9 cellular contexts compared by ENCODE assay signal in the genomic region with DNA sequence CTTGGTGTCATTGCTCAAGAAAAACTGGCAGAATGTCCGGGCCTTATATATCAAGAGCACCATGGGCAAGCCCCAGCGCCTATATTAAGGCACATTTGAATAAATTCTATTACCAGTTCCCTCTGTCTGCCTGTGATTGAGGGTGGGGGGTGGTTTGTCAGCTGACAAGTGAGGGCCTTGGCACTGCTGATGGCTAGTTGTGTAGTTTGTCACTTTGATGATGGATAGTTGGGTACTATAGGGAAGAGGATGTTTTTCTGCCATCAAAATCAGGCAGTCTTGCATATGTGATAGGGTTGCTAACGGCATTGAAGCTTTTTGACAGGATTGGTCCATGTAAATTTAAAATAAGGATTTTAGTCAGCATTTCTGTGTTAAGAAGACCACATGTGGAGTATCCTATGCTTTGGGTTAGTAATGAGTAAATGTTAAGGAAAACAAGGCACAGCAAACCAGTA. TPM values are rescaled to one million over a fixed set of nuclear protein-coding genes. Genes with fewer than 3 reads are reported as not detected.
A peak's percentile ranks its signal among the peaks of the same experiment; 100 is the strongest.
DNase-seq lines count a peak whose midpoint lies in the region; ATAC-seq and TF ChIP-seq lines count a peak whose summit lies in the region.
"Had no signal": no experiment of that assay in that cellular context is flagged by ENCODE, and none has a peak within 500 bp of the region (broad histone marks: within the 10 kb centered on the region; RNA-seq: fewer than 3 reads in every experiment).

No MANE protein-coding gene starts in this region.

- H3K36me3 ChIP-seq in OCI-LY3 (replicated peaks; ENCODE audit: low read depth, low read length) (peaks cover 43% of the 10 kb centered on the region), ectodermal cell (ENCODE audit: control insufficient read depth, insufficient read depth, low read length) (peaks cover 23% of the 10 kb centered on the region), trophoblast cell (ENCODE audit: control insufficient read depth in 1 of 2, insufficient read depth in 2 of 2, low read length in 2 of 2) (peaks cover 61 to 63% of the 10 kb centered on the region in 2 experiments)

- H3K9me3 ChIP-seq in OCI-LY3 (ENCODE audit: insufficient read depth, low read length) (no peaks in the 10 kb centered on the region), ectodermal cell (ENCODE audit: control insufficient read depth, low read length) (no peaks in the 10 kb centered on the region), trophoblast cell (ENCODE audit: insufficient read depth, low read depth, low read length) (no peaks in the 10 kb centered on the region)

- H2AK5ac ChIP-seq in trophoblast cell (ENCODE audit: low read length) = no peak overlapping the region

- TF ChIP-seq CTCF in GM12864 (IDR thresholded peaks at IDR 0.05; ENCODE audit: low read depth, low read length, missing control alignments) (no peak), OCI-LY3 (IDR thresholded peaks at IDR 0.05; ENCODE audit: low read depth, low read length) (no peak)

- H3K27me3 ChIP-seq in OCI-LY3 (ENCODE audit: low read depth, low read length) = no peaks in the 10 kb centered on the region
- peaks cover 4% of the 10 kb centered on the region for H3K27me3 ChIP-seq in ectodermal cell (ENCODE audit: control insufficient read depth, insufficient read depth, low read length, poor library complexity, severe bottlenecking)
- H3K27me3 ChIP-seq in trophoblast cell (ENCODE audit: insufficient read depth, low read length) = no peaks in the 10 kb centered on the region

- H3K4me2 ChIP-seq in OCI-LY3 (ENCODE audit: low read length) (peak overlapping the region; percentile 92), trophoblast cell (ENCODE audit: low read length) (peak overlapping the region; percentile 42)

- no peak overlapping the region for H3K9ac ChIP-seq in OCI-LY3 (ENCODE audit: low read length)
- no peak overlapping the region for H3K9ac ChIP-seq in trophoblast cell (ENCODE audit: low read length)

- no peak overlapping the region for H4K12ac ChIP-seq in trophoblast cell (ENCODE audit: low read depth, low read length)

- H3K4me1 ChIP-seq in OCI-LY3 (ENCODE audit: low read length) (peaks cover 27% of the 10 kb centered on the region), ectodermal cell (ENCODE audit: control insufficient read depth, insufficient read depth, low read length) (peaks cover 11% of the 10 kb centered on the region), trophoblast cell (ENCODE audit: control insufficient read depth in 1 of 2, insufficient read depth in 2 of 2, low read length in 2 of 2) (peaks cover 11 to 21% of the 10 kb centered on the region in 2 experiments)

- H4K20me1 ChIP-seq in OCI-LY3 (ENCODE audit: insufficient read depth, low read length) = peaks cover 45% of the 10 kb centered on the region

- no peak overlapping the region for H3K4ac ChIP-seq in trophoblast cell (ENCODE audit: low read depth, low read length)

- WGBS in ectodermal cell, 2 experiments = 77 to 86% methylated on average over 3 of the region's 3 CpGs
- no CpG with 5 or more reads among the region's 3 CpGs for WGBS in trophoblast cell (ENCODE audit: extremely low coverage, insufficient coverage, insufficient read length)

- peaks cover 39% of the 10 kb centered on the region for H3K79me2 ChIP-seq in OCI-LY3 (ENCODE audit: low read length)
- H3K79me2 ChIP-seq in trophoblast cell (ENCODE audit: control insufficient read depth, insufficient read depth, low read length, poor library complexity) = peaks cover 19% of the 10 kb centered on the region

- H3K23ac ChIP-seq in trophoblast cell (ENCODE audit: low read length) = no peak overlapping the region

- no peak overlapping the region for H2BK120ac ChIP-seq in trophoblast cell (ENCODE audit: insufficient read depth, low read length, poor library complexity)

- no peak overlapping the region for H3K18ac ChIP-seq in trophoblast cell (ENCODE audit: low read length)

- no peak overlapping the region for H4K91ac ChIP-seq in trophoblast cell (ENCODE audit: low read depth, low read length)

- peak overlapping the region; percentile 79 for H3K4me3 ChIP-seq in GM12864 (ENCODE audit: low read depth, low read length)
- peak overlapping the region; percentile 95; the same call in 1 of the 2 replicates for H3K4me3 ChIP-seq in OCI-LY3 (ENCODE audit: low read length)
- peak overlapping the region; percentile 99 for H3K4me3 ChIP-seq in ectodermal cell (ENCODE audit: insufficient read depth, low read depth, low read length)
- no peak overlapping the region for H3K4me3 ChIP-seq in trophoblast cell (ENCODE audit: low read depth, low read length)

- ATAC-seq in Right ventricle myocardium inferior = no peak

- H2BK12ac ChIP-seq in trophoblast cell (ENCODE audit: low read length) = no peak overlapping the region

- no peak overlapping the region for H3K14ac ChIP-seq in trophoblast cell (ENCODE audit: low read length)

- H2BK5ac ChIP-seq in trophoblast cell (ENCODE audit: low read depth, low read length, poor library complexity) = no peak overlapping the region

- peaks cover 15% of the 10 kb centered on the region for H3K79me1 ChIP-seq in trophoblast cell (ENCODE audit: low read length)

- intact Hi-C loops in Right ventricle myocardium inferior (cut with DNase I) = no loop called here

- H3K27ac ChIP-seq in OCI-LY3 (ENCODE audit: low read length) (peak overlapping the region; percentile 73), ectodermal cell (ENCODE audit: insufficient read depth, low read depth, low read length, poor library complexity, severe bottlenecking) (no peak overlapping the region), trophoblast cell (ENCODE audit: low read depth, low read length) (peak overlapping the region; percentile 61)

- H2AFZ ChIP-seq in OCI-LY3 (ENCODE audit: low read depth, low read length) (no peak overlapping the region), trophoblast cell (ENCODE audit: insufficient read depth, low read length, poor library complexity) (no peak overlapping the region)

- DNase-seq in GM12864 (ENCODE audit: low read depth) (no peak), trophoblast cell (no peak), NCI-H128 (lab: John Stamatoyannopoulos, UW; ENCODE audit: unreplicated experiment) (no peak), Right ventricle myocardium inferior (ENCODE audit: missing footprints) (no peak), NCI-H1694 treated with DMSO at 0.1 percent for 48 hours (lab: John Stamatoyannopoulos, UW) (no peak), medulla oblongata (ENCODE audit: extremely low spot score) (no peak)

- no peak overlapping the region for H4K8ac ChIP-seq in trophoblast cell (ENCODE audit: low read depth, low read length)

RNA-seq across cellular contexts. Expression of gene RPL10A, which starts 2.5 kb away (rescaled TPM):
- 1,895 TPM for polyA plus RNA-seq in ectodermal cell (2013, experiment 1 of 4)
- polyA plus RNA-seq in ectodermal cell (2013, experiment 2 of 4) = 1,952 TPM
- polyA plus RNA-seq in ectodermal cell (2013, experiment 3 of 4) = 2,228 TPM
- polyA plus RNA-seq in ectodermal cell (2013, experiment 4 of 4) = 2,452 TPM
- polyA plus RNA-seq in trophoblast cell (2013) = 1,387 and 1,493 TPM in 2 replicates
- 606 TPM for total RNA-seq in Right ventricle myocardium inferior

RNA-seq across cellular contexts. Expression of gene FANCE, which starts 18.6 kb away (rescaled TPM):
- polyA plus RNA-seq in ectodermal cell (2013, experiment 1 of 4) = 16.8 TPM
- 14.5 TPM for polyA plus RNA-seq in ectodermal cell (2013, experiment 2 of 4)
- 15.1 TPM for polyA plus RNA-seq in ectodermal cell (2013, experiment 3 of 4)
- 13.9 TPM for polyA plus RNA-seq in ectodermal cell (2013, experiment 4 of 4)
- polyA plus RNA-seq in trophoblast cell (2013) = 11.4 and 11.5 TPM in 2 replicates
- 4.1 TPM for total RNA-seq in Right ventricle myocardium inferior

RNA-seq across cellular contexts. Expression of gene TEAD3, which starts 26.2 kb away (rescaled TPM):
- polyA plus RNA-seq in ectodermal cell (2013, experiment 1 of 4) = 34.3 TPM
- 35.3 TPM for polyA plus RNA-seq in ectodermal cell (2013, experiment 2 of 4)
- 27.0 TPM for polyA plus RNA-seq in ectodermal cell (2013, experiment 3 of 4)
- polyA plus RNA-seq in ectodermal cell (2013, experiment 4 of 4) = 27.0 TPM
- 196 and 208 TPM in 2 replicates for polyA plus RNA-seq in trophoblast cell (2013)
- total RNA-seq in Right ventricle myocardium inferior = 32.2 TPM

RNA-seq across cellular contexts. Expression of gene TULP1, which starts 42.0 kb away (rescaled TPM):
- polyA plus RNA-seq in ectodermal cell (2013, experiment 1 of 4) = 1.4 TPM
- polyA plus RNA-seq in ectodermal cell (2013, experiment 2 of 4) = 1.3 TPM
- 0.80 TPM for polyA plus RNA-seq in ectodermal cell (2013, experiment 3 of 4)
- 0.81 TPM for polyA plus RNA-seq in ectodermal cell (2013, experiment 4 of 4)
- 0.82 and 1.4 TPM in 2 replicates for polyA plus RNA-seq in trophoblast cell (2013)
- total RNA-seq in Right ventricle myocardium inferior = not detected
- total RNA-seq: glomerular endothelial cell had no signal
